In genomic region chr12:101414533-101415119, GRCh38 we compare ENCODE assay signal across 8 cellular contexts. TPM values are rescaled to one million over a fixed set of nuclear protein-coding genes. Genes with fewer than 3 reads are reported as not detected.
DNase-seq lines count a peak whose midpoint lies in the region; ATAC-seq and TF ChIP-seq lines count a peak whose summit lies in the region.

No MANE protein-coding gene starts in this region.

- H3K4me3 ChIP-seq in ascending aorta: no peak overlapping the region
- no peak overlapping the region for H3K4me3 ChIP-seq in thoracic aorta

- H3K9me3 ChIP-seq in ascending aorta: no peaks in the 10 kb centered on the region
- H3K9me3 ChIP-seq in thoracic aorta: no peaks in the 10 kb centered on the region

- H3K4me3 Mint-ChIP-seq in activated T-cell treated with anti-CD3 and anti-CD28 coated beads, Interleukin-2, amount 50 U/mL, for 72 hours: no peak overlapping the region
- no peak overlapping the region for H3K4me3 Mint-ChIP-seq in activated T-cell treated with anti-CD3 and anti-CD28 coated beads, Interleukin-2, amount 50 U/mL, for 4 hours

- DNase-seq in activated T-cell treated with anti-CD3 and anti-CD28 coated beads, Interleukin-2, amount 50 U/mL, for 72 hours: peak; percentile 13 to 34
- no peak for DNase-seq in activated T-cell treated with anti-CD3 and anti-CD28 coated beads, Interleukin-2, amount 50 U/mL, for 4 hours
- DNase-seq in NCI-H345 treated with DMSO at 0.1 percent for 48 hours (lab: John Stamatoyannopoulos, UW; ENCODE audit: unreplicated experiment): peak; percentile 60
- no peak for DNase-seq in ascending aorta (ENCODE audit: low spot score in 2 of 2)
- DNase-seq in iPS-NIHi7 (ENCODE audit: extremely low spot score): peak; percentile 41
- DNase-seq in thoracic aorta (ENCODE audit: low spot score): no peak

- H3K4me1 Mint-ChIP-seq in activated T-cell treated with anti-CD3 and anti-CD28 coated beads, Interleukin-2, amount 50 U/mL, for 72 hours (ENCODE audit: low read depth): no peaks in the 10 kb centered on the region
- H3K4me1 Mint-ChIP-seq in activated T-cell treated with anti-CD3 and anti-CD28 coated beads, Interleukin-2, amount 50 U/mL, for 4 hours (ENCODE audit: low read depth): no peaks in the 10 kb centered on the region

- H3K27ac Mint-ChIP-seq in activated T-cell treated with anti-CD3 and anti-CD28 coated beads, Interleukin-2, amount 50 U/mL, for 72 hours: no peak overlapping the region

- H3K9me3 Mint-ChIP-seq in activated T-cell treated with anti-CD3 and anti-CD28 coated beads, Interleukin-2, amount 50 U/mL, for 72 hours: no peaks in the 10 kb centered on the region
- no peaks in the 10 kb centered on the region for H3K9me3 Mint-ChIP-seq in activated T-cell treated with anti-CD3 and anti-CD28 coated beads, Interleukin-2, amount 50 U/mL, for 4 hours

- H3K27me3 ChIP-seq in ascending aorta: no peaks in the 10 kb centered on the region
- H3K27me3 ChIP-seq in thoracic aorta (replicated peaks; ENCODE audit: insufficient read depth): no peaks in the 10 kb centered on the region

- intact Hi-C loops in ascending aorta (cut with DNase I): no loop called here

- H3K4me1 ChIP-seq in ascending aorta (no peaks in the 10 kb centered on the region), thoracic aorta (ENCODE audit: control insufficient read depth in 1 of 2, low read depth in 2 of 2) (no peaks in the 10 kb centered on the region)

- H3K27ac ChIP-seq in ascending aorta (no peak overlapping the region), thoracic aorta (no peak overlapping the region)

- peak; percentile 10 to 46 (median 42) for TF ChIP-seq CTCF in ascending aorta (IDR thresholded peaks at IDR 0.05)
- peak; percentile 36 for TF ChIP-seq CTCF in thoracic aorta (IDR thresholded peaks at IDR 0.05)

- peaks cover 9% of the 10 kb centered on the region for H3K27me3 Mint-ChIP-seq in activated T-cell treated with anti-CD3 and anti-CD28 coated beads, Interleukin-2, amount 50 U/mL, for 72 hours (ENCODE audit: low read depth)
- peaks cover 5% of the 10 kb centered on the region for H3K27me3 Mint-ChIP-seq in activated T-cell treated with anti-CD3 and anti-CD28 coated beads, Interleukin-2, amount 50 U/mL, for 4 hours (ENCODE audit: low read depth)

- no peaks in the 10 kb centered on the region for H3K36me3 ChIP-seq in ascending aorta
- no peaks in the 10 kb centered on the region for H3K36me3 ChIP-seq in thoracic aorta

- no peaks in the 10 kb centered on the region for H3K36me3 Mint-ChIP-seq in activated T-cell treated with anti-CD3 and anti-CD28 coated beads, Interleukin-2, amount 50 U/mL, for 72 hours (ENCODE audit: insufficient read depth in 2 of 2)
- no peaks in the 10 kb centered on the region for H3K36me3 Mint-ChIP-seq in activated T-cell treated with anti-CD3 and anti-CD28 coated beads, Interleukin-2, amount 50 U/mL, for 4 hours (ENCODE audit: insufficient read depth)

- no peak for ATAC-seq in activated T-cell treated with anti-CD3 and anti-CD28 coated beads, Interleukin-2, amount 50 U/mL, for 72 hours (replicated peaks in 1 of 2)
- ATAC-seq in activated T-cell treated with anti-CD3 and anti-CD28 coated beads, Interleukin-2, amount 50 U/mL, for 4 hours: no peak
- ATAC-seq in HG02798 (IDR thresholded peaks at IDR 0.05; ENCODE audit: poor library complexity, unreplicated experiment) (peak; percentile 63), thoracic aorta (ENCODE audit: insufficient number of reproducible peaks, low FRiP score, low read depth) (no peak), HG03108 (IDR thresholded peaks at IDR 0.05; ENCODE audit: unreplicated experiment) (no peak)

RNA-seq across cellular contexts. Expression of gene ARL1, which starts 7.1 kb away (rescaled TPM):
- total RNA-seq in activated T-cell treated with anti-CD3 and anti-CD28 coated beads, Interleukin-2, amount 50 U/mL, for 72 hours: 10 to 100 TPM; 61.1 to 68.9 TPM
- total RNA-seq in activated T-cell treated with anti-CD3 and anti-CD28 coated beads, Interleukin-2, amount 50 U/mL, for 4 hours: 100 to 1,000 TPM in 1 of 3 donors, 10 to 100 TPM in 2; 82.4 to 100 (median 92.5) TPM
- total RNA-seq in ascending aorta (16.0 TPM), thoracic aorta (10 to 100 TPM; 56.1 to 58.5 TPM)

Comparison
In these comparisons a context has a peak if more than half of its experiments do, and no peak if none do; other contexts are left out.
1. DNase-seq: peak in activated T-cell treated with anti-CD3 and anti-CD28 coated beads, Interleukin-2, amount 50 U/mL, for 72 hours (2 of 2), NCI-H345 treated with DMSO at 0.1 percent for 48 hours (single experiment) and iPS-NIHi7 (single experiment); none in activated T-cell treated with anti-CD3 and anti-CD28 coated beads, Interleukin-2, amount 50 U/mL, for 4 hours (single experiment), ascending aorta (0 of 2) and thoracic aorta (single experiment).